23 cellular contexts compared by ENCODE assay signal in genomic region chr7:76285604-76286374, GRCh38. TPM values are rescaled to one million over a fixed set of nuclear protein-coding genes. Genes with fewer than 3 reads are reported as not detected.
DNase-seq lines count a peak whose midpoint lies in the region; FAIRE-seq and TF ChIP-seq lines count a peak whose summit lies in the region.
"Had no signal": no experiment of that assay in that cellular context is flagged by ENCODE, and none has a peak within 500 bp of the region (broad histone marks: within the 10 kb centered on the region; RNA-seq: fewer than 3 reads in every experiment).

No MANE protein-coding gene starts in this region.

- no peak overlapping the region for H2BK15ac ChIP-seq in mesenchymal stem cell (ENCODE audit: low read depth, poor library complexity, severe bottlenecking)

- TF ChIP-seq CTCF in HEK293 (tag by site-specific recombination; IDR thresholded peaks at IDR 0.05) (no peak), bronchial epithelial cell (IDR thresholded peaks at IDR 0.05; ENCODE audit: insufficient read depth, low read length, severe bottlenecking) (no peak), suprapubic skin (IDR thresholded peaks at IDR 0.05) (no peak), endothelial cell (IDR thresholded peaks at IDR 0.05; ENCODE audit: unreplicated experiment) (no peak)

- WGBS in mesenchymal stem cell: 86% methylated on average over 29 of the region's 29 CpGs
- 87% methylated on average over 12 of the region's 29 CpGs for WGBS in suprapubic skin

- no peak overlapping the region for H2AFZ ChIP-seq in mesenchymal stem cell (ENCODE audit: low read depth, low read length)

- no peak overlapping the region for H3K18ac ChIP-seq in mesenchymal stem cell (ENCODE audit: low read depth in 1 of 2, low read length in 2 of 2)

- H3K27me3 ChIP-seq in bronchial epithelial cell (ENCODE audit: control insufficient read depth, insufficient read depth, low read length) (peaks cover 14% of the 10 kb centered on the region), mesenchymal stem cell (ENCODE audit: control insufficient read depth in 1 of 2, insufficient read depth in 1 of 2, low read length in 2 of 2) (peaks cover 27 to 42% of the 10 kb centered on the region in 2 experiments), suprapubic skin (peaks cover 17% of the 10 kb centered on the region)

- H4K8ac ChIP-seq in mesenchymal stem cell (ENCODE audit: low read length): no peak overlapping the region

- H3K23ac ChIP-seq in mesenchymal stem cell (ENCODE audit: low read length in 2 of 2): no peak overlapping the region

- H2BK120ac ChIP-seq in mesenchymal stem cell (ENCODE audit: low read depth, low read length): no peak overlapping the region

- H3K79me1 ChIP-seq in mesenchymal stem cell (replicated peaks; ENCODE audit: low read length, poor library complexity, severe bottlenecking): no peaks in the 10 kb centered on the region

- POLR2A ChIA-PET in HEK293 (lab: Yijun Ruan, JAX): no interaction called here

- peaks cover 28% of the 10 kb centered on the region for H3K27me3 Mint-ChIP-seq in endothelial cell (ENCODE audit: unreplicated experiment)

- DNase-seq in bronchial epithelial cell (ENCODE audit: low read depth): no peak
- DNase-seq in mesenchymal stem cell: no peak
- DNase-seq in stimulated activated naive CD4-positive, alpha-beta T cell (lab: John Stamatoyannopoulos, UW): no peak
- DNase-seq in suprapubic skin (ENCODE audit: low spot score in 2 of 2): no peak
- DNase-seq in NK-92 treated with Interleukin-12 subunit alpha and Interleukin-12 subunit beta, amount 100 ng/mL, for 24 hours (lab: John Stamatoyannopoulos, UW): no peak
- no peak for DNase-seq in endothelial cell (ENCODE audit: low spot score)
- DNase-seq: AML-193; CD8-positive, alpha-beta memory T cell; DMS 273 treated with DMSO at 0.1 percent for 48 hours; DMS79 treated with DMSO at 0.1 percent for 48 hours; GF-D8; KG1; MM.1S; NCI-H2029 treated with DMSO at 0.1 percent for 48 hours; NCI-H2227 treated with DMSO at 0.1 percent for 48 hours; NCI-H526 treated with DMSO at 0.1 percent for 48 hours; Peyer's patch; SIG-M5 had no signal

- no peak overlapping the region for H3K4me3 Mint-ChIP-seq in endothelial cell (ENCODE audit: unreplicated experiment)

- H3K9me3 ChIP-seq in HEK293 (ENCODE audit: control insufficient read depth, insufficient read depth, low read depth, low read length): no peaks in the 10 kb centered on the region
- no peaks in the 10 kb centered on the region for H3K9me3 ChIP-seq in mesenchymal stem cell (ENCODE audit: control insufficient read depth, low read length)
- no peaks in the 10 kb centered on the region for H3K9me3 ChIP-seq in suprapubic skin
- H3K9me3 ChIP-seq: A549, Peyer's patch had no signal

- peak; percentile 73 for FAIRE-seq in bronchial epithelial cell (lab: Jason Lieb, UNC)
- FAIRE-seq: A549, GM12891 had no signal

- H3K36me3 Mint-ChIP-seq in endothelial cell (ENCODE audit: low read depth, unreplicated experiment): peaks cover 12% of the 10 kb centered on the region
- H3K36me3 Mint-ChIP-seq: CD8-positive, alpha-beta memory T cell had no signal

- peak overlapping the region; percentile 45 for H4K91ac ChIP-seq in mesenchymal stem cell (ENCODE audit: low read length)

- no peak overlapping the region for H3K9ac ChIP-seq in mesenchymal stem cell (ENCODE audit: low read length)

- no peak overlapping the region for H3K4me2 ChIP-seq in mesenchymal stem cell (ENCODE audit: low read length, poor library complexity, severe bottlenecking)
- H3K4me2 ChIP-seq: A549 had no signal

- H3K4me3 ChIP-seq in HEK293 (ENCODE audit: low read depth, low read length): no peak overlapping the region
- H3K4me3 ChIP-seq in bronchial epithelial cell (ENCODE audit: low read depth, low read length): no peak overlapping the region
- no peak overlapping the region for H3K4me3 ChIP-seq in mesenchymal stem cell (ENCODE audit: insufficient read depth in 1 of 2, low read depth in 1 of 2, low read length in 2 of 2)
- no peak overlapping the region for H3K4me3 ChIP-seq in suprapubic skin
- H3K4me3 ChIP-seq: A549, Peyer's patch, SK-N-MC had no signal

- H3K4me1 ChIP-seq in HEK293 (ENCODE audit: control insufficient read depth, insufficient read depth, low read length) (no peaks in the 10 kb centered on the region), mesenchymal stem cell (ENCODE audit: control insufficient read depth, insufficient read depth, low read depth, low read length) (peaks cover 23% of the 10 kb centered on the region), suprapubic skin (peaks cover 36% of the 10 kb centered on the region)

- no peak for TF ChIP-seq EP300 in suprapubic skin (IDR thresholded peaks at IDR 0.05)

- H3K9me3 Mint-ChIP-seq in endothelial cell (ENCODE audit: unreplicated experiment): no peaks in the 10 kb centered on the region

- no peak overlapping the region for H3K4ac ChIP-seq in mesenchymal stem cell (ENCODE audit: low read depth in 1 of 2, low read length in 2 of 2)

- H2BK5ac ChIP-seq in mesenchymal stem cell (ENCODE audit: low read depth, low read length, poor library complexity, severe bottlenecking): no peak overlapping the region

- TF ChIP-seq POLR2A in suprapubic skin (IDR thresholded peaks at IDR 0.05): no peak

- no peak overlapping the region for H3K14ac ChIP-seq in mesenchymal stem cell (ENCODE audit: low read length in 2 of 2)

- no peak overlapping the region for H2AK5ac ChIP-seq in mesenchymal stem cell (ENCODE audit: low read length, severe bottlenecking)

- H3K27ac Mint-ChIP-seq in endothelial cell (ENCODE audit: unreplicated experiment): no peak overlapping the region
- H3K27ac Mint-ChIP-seq: CD14-positive monocyte had no signal

- CTCF ChIA-PET in HEK293 (lab: Yijun Ruan, JAX): interaction anchor here (0.6 to 1.2 kb wide), 3 partner anchors 23 to 30 kb away, joined by 3 to 5 read pairs (median 3); no protein-coding TSS in a partner anchor

- no peak overlapping the region for H3K27ac ChIP-seq in HEK293 (ENCODE audit: extremely low read depth, low read depth, low read length)
- H3K27ac ChIP-seq in mesenchymal stem cell (ENCODE audit: low read length, poor library complexity, severe bottlenecking): no peak overlapping the region
- H3K27ac ChIP-seq in suprapubic skin: no peak overlapping the region
- H3K27ac ChIP-seq: Peyer's patch, SK-N-MC had no signal

- no peaks in the 10 kb centered on the region for H3K36me3 ChIP-seq in HEK293 (ENCODE audit: control insufficient read depth in 2 of 2, insufficient read depth in 1 of 2, low read length in 2 of 2)
- H3K36me3 ChIP-seq in bronchial epithelial cell (ENCODE audit: control insufficient read depth, insufficient read depth, low read length): no peaks in the 10 kb centered on the region
- H3K36me3 ChIP-seq in mesenchymal stem cell (ENCODE audit: control insufficient read depth in 1 of 2, insufficient read depth in 2 of 2, low read depth in 1 of 2, low read length in 2 of 2): no peaks in the 10 kb centered on the region
- no peaks in the 10 kb centered on the region for H3K36me3 ChIP-seq in suprapubic skin
- H3K36me3 ChIP-seq: Peyer's patch had no signal

- H2BK12ac ChIP-seq in mesenchymal stem cell (ENCODE audit: low read length in 2 of 2): no peak overlapping the region

- peaks cover 26% of the 10 kb centered on the region for H3K4me1 Mint-ChIP-seq in endothelial cell (ENCODE audit: unreplicated experiment)

TF ChIP-seq in HEK293, 187 proteins besides CTCF, POLR2A, EP300 and RAD21:
- no peak for TF ChIP-seq KLF1 (tag by site-specific recombination; IDR thresholded peaks at IDR 0.05)
- TF ChIP-seq ZNF600 (tag by site-specific recombination; IDR thresholded peaks at IDR 0.05): peak; percentile 46; the same call in 1 of the 2 replicates

RNA-seq across cellular contexts. Expression of gene HSPB1, which starts 16.7 kb away (rescaled TPM):
- total RNA-seq in bronchial epithelial cell (36.1 and 164 TPM in 2 replicates), suprapubic skin (1,000 to 10,000 TPM in 3 of 4 donors, 100 to 1,000 TPM in 1; 981 to 2,288 (median 2,045) TPM), endothelial cell (ENCODE audit: unreplicated experiment) (581 TPM)
- 794 TPM for polyA plus RNA-seq in mesenchymal stem cell (2013, experiment 1 of 2)
- polyA plus RNA-seq in mesenchymal stem cell (2013, experiment 2 of 2): 815 TPM
